24 cellular contexts compared by ENCODE assay signal in the genomic region with DNA sequence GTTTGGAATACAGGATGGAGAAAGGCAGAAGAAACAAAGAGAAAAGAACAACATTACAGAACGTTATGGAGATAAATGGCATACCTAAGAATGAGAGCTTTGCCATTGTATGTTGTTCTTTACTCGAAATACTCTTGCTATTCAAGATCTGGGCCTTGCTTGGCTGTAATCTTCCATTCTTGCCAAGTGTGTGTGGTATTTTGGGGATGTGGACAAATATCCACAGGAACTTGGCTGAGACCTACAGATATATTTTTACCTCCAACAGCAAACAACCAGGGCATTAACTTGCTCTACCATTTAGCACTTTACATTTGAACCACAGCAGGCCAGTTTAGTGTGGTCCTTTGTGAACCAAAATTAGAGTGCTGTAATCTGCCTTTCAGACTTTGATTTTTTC.
"Had no signal": no experiment of that assay in that cellular context is flagged by ENCODE, and none has a peak within 500 bp of the region (broad histone marks: within the 10 kb centered on the region; RNA-seq: fewer than 3 reads in every experiment).

No MANE protein-coding gene starts in this region.

- H3K36me3 ChIP-seq: brain microvascular endothelial cell, left ventricle myocardium inferior, SJSA1, spleen, thoracic aorta, upper lobe of right lung had no signal

- H3K4me3 ChIP-seq: dorsolateral prefrontal cortex, left ventricle myocardium inferior, SJSA1, spleen, thoracic aorta, upper lobe of right lung had no signal

- H3K9me3 ChIP-seq: left ventricle myocardium inferior, SJSA1, spleen, thoracic aorta, upper lobe of right lung had no signal

- H3K27me3 ChIP-seq: brain microvascular endothelial cell, SJSA1, spleen, upper lobe of right lung had no signal

- ATAC-seq: effector memory CD8-positive, alpha-beta T cell; esophagus mucosa; upper lobe of right lung had no signal

- DNase-seq: activated B cell treated with CpG ODN at 0.5 μM for 24 hours; activated CD4-positive, alpha-beta memory T cell treated with anti-CD3 and anti-CD28 coated beads for 36 hours; activated CD4-positive, alpha-beta T cell treated with anti-CD3 and anti-CD28 coated beads for 48 hours; activated naive CD4-positive, alpha-beta T cell treated with Interleukin-2 at 50 U/mL for 16 hours; activated naive CD8-positive, alpha-beta T cell treated with anti-CD3 and anti-CD28 coated beads, Interleukin-2, amount 10 ng/mL, durations not matched to agents 7 days and 5 days; activated T-cell treated with anti-CD3 and anti-CD28 coated beads, Interleukin-2, amount 50 U/mL, for 48 hours; amygdala; brain microvascular endothelial cell; central memory CD4-positive, alpha-beta T cell; dorsolateral prefrontal cortex; effector memory CD8-positive, alpha-beta T cell; foreskin fibroblast; left ventricle myocardium inferior; mammary epithelial cell; nephron progenitor cell; retina; spleen; stimulated activated CD4-positive, alpha-beta T cell treated with anti-CD3 and anti-CD28 coated beads, Interleukin-4, amount 100 ng/mL, for 1 hour; stimulated activated naive CD4-positive, alpha-beta T cell; T-helper 1 cell; upper lobe of right lung had no signal

- H3K27ac ChIP-seq: brain microvascular endothelial cell, dorsolateral prefrontal cortex, left ventricle myocardium inferior, SJSA1, spleen, thoracic aorta, upper lobe of right lung had no signal

- H3K4me1 ChIP-seq: left ventricle myocardium inferior, SJSA1, spleen, upper lobe of right lung had no signal
